ENCODE assay signal across 13 cellular contexts in the genomic region with DNA sequence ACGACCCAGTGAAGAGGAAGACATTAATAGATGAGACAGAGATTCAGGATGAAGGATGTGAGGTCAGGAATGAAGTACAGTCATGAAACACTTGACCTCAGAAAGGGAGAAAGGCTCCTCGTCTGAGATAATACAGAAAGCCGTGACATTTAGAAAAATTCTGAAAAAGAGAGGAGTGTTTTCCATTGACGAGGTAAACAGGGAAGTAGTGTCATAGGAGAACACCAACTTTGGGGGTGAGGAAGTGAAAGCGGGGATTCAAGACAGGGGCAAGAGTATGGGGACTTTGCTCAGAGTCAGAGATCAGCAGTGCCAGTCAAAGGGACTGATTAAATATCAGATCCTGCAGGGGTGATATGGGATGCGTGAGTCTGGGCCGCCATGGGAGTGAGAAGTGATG.
"Had no signal": no experiment of that assay in that cellular context is flagged by ENCODE, and none has a peak within 500 bp of the region (broad histone marks: within the 10 kb centered on the region; RNA-seq: fewer than 3 reads in every experiment).

No MANE protein-coding gene starts in this region.

- DNase-seq: activated CD4-positive, CD25-positive, alpha-beta regulatory T cell treated with anti-CD3 and anti-CD28 coated beads, Interleukin-2, amount 50 U/mL, for 72 hours; activated gamma-delta T cell treated with Interleukin-2 at 50 U/mL for 16 hours; activated T-cell treated with anti-CD3 and anti-CD28 coated beads, Interleukin-2, amount 50 U/mL, for 72 hours; caudate nucleus; erythroblast; head of caudate nucleus; lower lobe of right lung; midbrain; stimulated activated naive CD4-positive, alpha-beta T cell; T-helper 9 cell had no signal

- H3K27me3 Mint-ChIP-seq: brain, progenitor cell of endocrine pancreas had no signal

- H3K4me3 ChIP-seq: lower lobe of right lung had no signal

- H3K4me1 ChIP-seq: lower lobe of right lung had no signal

- H3K4me3 Mint-ChIP-seq: activated T-cell treated with anti-CD3 and anti-CD28 coated beads, Interleukin-2, amount 50 U/mL, for 72 hours; brain; neural crest cell had no signal

- H3K27ac ChIP-seq: lower lobe of right lung had no signal

- H3K36me3 ChIP-seq: lower lobe of right lung had no signal

- ATAC-seq: lower lobe of right lung had no signal

- H3K27ac Mint-ChIP-seq: progenitor cell of endocrine pancreas had no signal
